In genomic region chr2:238985931-238986446, GRCh38 we compare ENCODE assay signal across 20 cellular contexts.
"Had no signal": no experiment of that assay in that cellular context is flagged by ENCODE, and none has a peak within 500 bp of the region (broad histone marks: within the 10 kb centered on the region; RNA-seq: fewer than 3 reads in every experiment).

No MANE protein-coding gene starts in this region.

- H3K4me3 Mint-ChIP-seq: activated T-cell treated with anti-CD3 and anti-CD28 coated beads, Interleukin-2, amount 50 U/mL, for 72 hours; immature natural killer cell; nephron; T-helper 1 cell treated with Interleukin-12 subunit alpha and Interleukin-12 subunit beta and Interleukin-4 antibody, amounts not matched to agents 30 μg/mL and 1 μg/mL, for 36 hours had no signal

- H3K36me3 ChIP-seq: adrenal gland, breast epithelium, gastrocnemius medialis, heart left ventricle, lower lobe of right lung, thyroid gland had no signal

- H3K36me3 Mint-ChIP-seq: activated naive CD4-positive, alpha-beta T cell treated with anti-CD3 and anti-CD28 coated beads, Interleukin-2, amount 50 U/mL, for 72 hours; immature natural killer cell had no signal

- H3K27ac Mint-ChIP-seq: activated naive CD4-positive, alpha-beta T cell treated with anti-CD3 and anti-CD28 coated beads, Interleukin-2, amount 50 U/mL, for 72 hours; activated T-cell treated with anti-CD3 and anti-CD28 coated beads, Interleukin-2, amount 50 U/mL, for 72 hours; immature natural killer cell; progenitor cell of endocrine pancreas; T-helper 1 cell treated with Interleukin-12 subunit alpha and Interleukin-12 subunit beta and Interleukin-4 antibody, amounts not matched to agents 30 μg/mL and 1 μg/mL, for 36 hours had no signal

- H3K9me3 ChIP-seq: adrenal gland, breast epithelium, gastrocnemius medialis, heart left ventricle, lower lobe of right lung, thyroid gland had no signal

- H3K4me1 ChIP-seq: adrenal gland, breast epithelium, gastrocnemius medialis, heart left ventricle, lower lobe of right lung, thyroid gland had no signal

- FAIRE-seq: astrocyte, small intestine, urothelium cell line had no signal

- H3K4me3 ChIP-seq: adrenal gland, breast epithelium, gastrocnemius medialis, heart left ventricle, lower lobe of right lung, thyroid gland had no signal

- DNase-seq: activated CD4-positive, alpha-beta T cell treated with anti-CD3 and anti-CD28 coated beads, Interleukin-2, amount 50 U/mL, for 1 hour; activated CD4-positive, CD25-positive, alpha-beta regulatory T cell treated with anti-CD3 and anti-CD28 coated beads, Interleukin-2, amount 50 U/mL, for 72 hours; activated effector memory CD4-positive, alpha-beta T cell treated with anti-CD3 and anti-CD28 coated beads, Interleukin-2, amount 50 U/mL, for 16 hours; activated T-cell treated with anti-CD3 and anti-CD28 coated beads, Interleukin-2, amount 50 U/mL, for 72 hours; adrenal gland; cortex of kidney; gastrocnemius medialis; heart left ventricle; immature natural killer cell; lower lobe of right lung; small intestine; stimulated activated CD4-positive, alpha-beta T cell treated with anti-CD3 and anti-CD28 coated beads, Interleukin-4, amount 100 ng/mL, for 1 hour; thyroid gland had no signal

- H3K27ac ChIP-seq: adrenal gland, gastrocnemius medialis, heart left ventricle, lower lobe of right lung, thyroid gland had no signal

- H3K9me3 Mint-ChIP-seq: activated naive CD4-positive, alpha-beta T cell treated with anti-CD3 and anti-CD28 coated beads, Interleukin-2, amount 50 U/mL, for 72 hours; activated T-cell treated with anti-CD3 and anti-CD28 coated beads, Interleukin-2, amount 50 U/mL, for 72 hours; immature natural killer cell; T-helper 1 cell treated with Interleukin-12 subunit alpha and Interleukin-12 subunit beta and Interleukin-4 antibody, amounts not matched to agents 30 μg/mL and 1 μg/mL, for 36 hours had no signal

- ATAC-seq: activated naive CD4-positive, alpha-beta T cell treated with anti-CD3 and anti-CD28 coated beads, Interleukin-2, amount 50 U/mL, for 72 hours; activated T-cell treated with anti-CD3 and anti-CD28 coated beads, Interleukin-2, amount 50 U/mL, for 72 hours; gastrocnemius medialis had no signal

- H3K27me3 ChIP-seq: breast epithelium, thyroid gland had no signal

- H3K4me1 Mint-ChIP-seq: immature natural killer cell had no signal
